Comparison of ENCODE assay signal across 16 cellular contexts in the genomic region with DNA sequence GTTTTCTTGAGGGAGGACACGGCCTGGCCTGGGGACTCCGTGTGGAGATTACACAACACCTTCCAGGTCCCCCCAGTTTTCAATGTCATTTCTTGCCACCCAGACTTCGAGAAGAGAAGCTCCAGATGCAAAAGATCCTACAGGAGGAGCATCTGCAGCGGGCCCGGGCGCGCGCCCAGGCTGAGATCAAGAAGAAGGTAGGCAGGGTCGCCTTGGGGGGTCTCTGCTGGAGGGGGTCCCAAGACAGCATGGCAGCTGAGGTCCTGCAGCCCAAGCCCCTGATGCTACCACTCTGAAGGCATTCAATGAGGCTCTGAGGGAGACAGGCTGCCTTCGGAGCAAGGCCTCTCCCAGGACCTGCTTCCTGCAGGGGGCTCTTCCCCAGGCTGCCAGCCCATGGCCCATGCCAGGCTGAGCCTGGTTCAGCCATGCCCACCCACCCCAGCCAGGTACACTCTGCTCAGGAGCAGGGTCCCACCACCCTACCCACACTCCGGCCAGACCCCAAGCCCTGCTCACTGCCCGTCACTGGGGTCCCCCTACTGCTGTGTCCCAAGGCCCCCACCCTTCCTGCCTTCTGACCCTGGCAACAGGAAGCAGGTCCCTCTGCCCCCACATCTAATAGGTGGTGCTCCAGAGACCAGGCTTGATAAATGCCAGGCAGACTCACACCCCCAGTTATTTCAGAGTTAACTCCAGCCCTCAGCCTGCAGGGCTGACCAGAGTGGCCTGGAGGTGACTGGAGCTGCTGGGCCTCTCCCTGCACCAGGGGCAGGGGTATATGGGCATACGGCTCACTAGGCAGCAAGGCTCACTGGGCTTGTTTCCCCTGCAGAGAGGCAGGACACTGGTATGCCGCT. TPM values are rescaled to one million over a fixed set of nuclear protein-coding genes. Genes with fewer than 3 reads are reported as not detected.
DNase-seq lines count a peak whose midpoint lies in the region; ATAC-seq and TF ChIP-seq lines count a peak whose summit lies in the region.
"Had no signal": no experiment of that assay in that cellular context is flagged by ENCODE, and none has a peak within 500 bp of the region (broad histone marks: within the 10 kb centered on the region; RNA-seq: fewer than 3 reads in every experiment).

No MANE protein-coding gene starts in this region.

- H3K36me3 ChIP-seq in right atrium auricular region: peaks cover 47% of the 10 kb centered on the region
- H3K36me3 ChIP-seq in right lobe of liver: peaks cover 0 to 24% (median 11%) of the 10 kb centered on the region in 4 donors
- H3K36me3 ChIP-seq in upper lobe of right lung: peaks cover 44% of the 10 kb centered on the region

- WGBS in right lobe of liver (ENCODE audit: insufficient coverage, low coverage, low lambda C conversion rate, missing lambda C conversion rate): 83% methylated on average over 3 of the region's 14 CpGs

- TF ChIP-seq CTCF in right atrium auricular region (IDR thresholded peaks at IDR 0.05) (no peak), right lobe of liver (IDR thresholded peaks at IDR 0.05) (no peak), upper lobe of right lung (IDR thresholded peaks at IDR 0.05) (no peak)

- H3K4me3 ChIP-seq in right atrium auricular region (no peak overlapping the region), right lobe of liver (no peak overlapping the region), upper lobe of right lung (no peak overlapping the region)
- H3K4me3 ChIP-seq: MG63 had no signal

- ATAC-seq in Right ventricle myocardium superior (ENCODE audit: poor library complexity): no peak
- ATAC-seq in right lobe of liver: no peak
- ATAC-seq in upper lobe of right lung: peak; percentile 20

- H3K9me3 ChIP-seq in right atrium auricular region: peaks cover 0 to 3% of the 10 kb centered on the region in 2 donors
- H3K9me3 ChIP-seq in right lobe of liver: no peaks in the 10 kb centered on the region
- no peaks in the 10 kb centered on the region for H3K9me3 ChIP-seq in upper lobe of right lung
- H3K9me3 ChIP-seq: MG63 had no signal

- H3K4me1 ChIP-seq in right atrium auricular region (peaks cover 0 to 13% of the 10 kb centered on the region in 2 donors), right lobe of liver (peaks cover 0 to 16% (median 0%) of the 10 kb centered on the region in 4 donors), upper lobe of right lung (no peaks in the 10 kb centered on the region)

- no peak overlapping the region for H3K27ac ChIP-seq in right atrium auricular region
- no peak overlapping the region for H3K27ac ChIP-seq in right lobe of liver
- no peak overlapping the region for H3K27ac ChIP-seq in upper lobe of right lung

- TF ChIP-seq POLR2A in right lobe of liver (IDR thresholded peaks at IDR 0.05): no peak

- intact Hi-C loops in Right ventricle myocardium superior (cut with DNase I) (no loop called here), right lobe of liver (cut with DNase I) (no loop called here), posterior vena cava (cut with DNase I) (no loop called here), upper lobe of right lung (cut with DNase I) (no loop called here)

- peak; percentile 32 for DNase-seq in right atrium auricular region (ENCODE audit: low spot score)
- DNase-seq in Right ventricle myocardium superior: no peak
- DNase-seq in right lobe of liver: peak in 2 of 3 donors; percentile 35 to 39
- DNase-seq in posterior vena cava (ENCODE audit: low spot score): peak; percentile 49
- DNase-seq in upper lobe of right lung: peak; percentile 52
- no peak for DNase-seq in A172 (ENCODE audit: low spot score)
- DNase-seq in COLO668 (lab: John Stamatoyannopoulos, UW; ENCODE audit: unreplicated experiment): no peak
- no peak for DNase-seq in stimulated activated CD4-positive, alpha-beta T cell treated with anti-CD3 and anti-CD28 coated beads, Interleukin-4, amount 100 ng/mL, for 24 hours
- DNase-seq: CD4-positive, CD25-positive, alpha-beta regulatory T cell; IMR-90; Karpas-422; MG63; NCI-H1092; NCI-H2107; NCI-H2227 treated with DMSO at 0.1 percent for 48 hours; NCI-H524 treated with DMSO at 0.1 percent for 48 hours had no signal

- no peaks in the 10 kb centered on the region for H3K27me3 ChIP-seq in right atrium auricular region
- H3K27me3 ChIP-seq in right lobe of liver: no peaks in the 10 kb centered on the region
- H3K27me3 ChIP-seq in upper lobe of right lung: no peaks in the 10 kb centered on the region
- H3K27me3 ChIP-seq: MG63 had no signal

RNA-seq across cellular contexts. Expression of a gene that starts 40.0 kb away (rescaled TPM):
- total RNA-seq in right atrium auricular region: 10 to 100 TPM; 18.9 to 25.5 TPM
- 16.1 TPM for total RNA-seq in Right ventricle myocardium superior
- total RNA-seq in right lobe of liver: 10 to 100 TPM; 16.4 to 30.2 (median 24.0) TPM
- 10 to 100 TPM; 26.8 to 26.9 TPM for total RNA-seq in posterior vena cava
- total RNA-seq in upper lobe of right lung: 40.3 TPM
- total RNA-seq in A172 (2014; rRNA removed; shearing (Covaris generic)): 19.2 and 24.0 TPM in 2 replicates

RNA-seq across cellular contexts. Expression of a gene that starts 41.0 kb away (rescaled TPM):
- total RNA-seq in right atrium auricular region: not detected
- not detected for total RNA-seq in Right ventricle myocardium superior
- total RNA-seq in right lobe of liver: not detected
- total RNA-seq in posterior vena cava: not detected
- not detected for total RNA-seq in upper lobe of right lung
- not detected in 2 replicates for total RNA-seq in A172 (2014; rRNA removed; shearing (Covaris generic))
- total RNA-seq: CD4-positive, CD25-positive, alpha-beta regulatory T cell; IMR-90 had no signal

Comparison
In these comparisons a context has a peak if more than half of its experiments do, and no peak if none do; other contexts are left out.
1. DNase-seq: peak in right atrium auricular region (single experiment), right lobe of liver (2 of 3), posterior vena cava (single experiment) and upper lobe of right lung (single experiment); none in Right ventricle myocardium superior (single experiment), A172 (single experiment), COLO668 (single experiment) and stimulated activated CD4-positive, alpha-beta T cell treated with anti-CD3 and anti-CD28 coated beads, Interleukin-4, amount 100 ng/mL, for 24 hours (single experiment).